26 cellular contexts compared by ENCODE assay signal in genomic region chr4:581753-582361, GRCh38. TPM values are rescaled to one million over a fixed set of nuclear protein-coding genes. Genes with fewer than 3 reads are reported as not detected.
"Had no signal": no experiment of that assay in that cellular context is flagged by ENCODE, and none has a peak within 500 bp of the region (broad histone marks: within the 10 kb centered on the region; RNA-seq: fewer than 3 reads in every experiment).

No MANE protein-coding gene starts in this region.

- ATAC-seq: activated CD4-positive, CD25-positive, alpha-beta regulatory T cell treated with anti-CD3 and anti-CD28 coated beads, Interleukin-2, amount 50 U/mL, for 24 hours; body of pancreas; left colon; naive thymus-derived CD4-positive, alpha-beta T cell; right cardiac atrium; T-helper 17 cell had no signal

- H3K27ac Mint-ChIP-seq: activated CD4-positive, alpha-beta memory T cell treated with anti-CD3 and anti-CD28 coated beads for 36 hours; activated naive CD8-positive, alpha-beta T cell treated with anti-CD3 and anti-CD28 coated beads for 36 hours; naive thymus-derived CD4-positive, alpha-beta T cell; T-helper 17 cell had no signal

- DNase-seq: activated CD4-positive, alpha-beta memory T cell treated with anti-CD3 and anti-CD28 coated beads for 36 hours; activated CD4-positive, alpha-beta T cell treated with anti-CD3 and anti-CD28 coated beads for 48 hours; activated naive CD4-positive, alpha-beta T cell; activated naive CD8-positive, alpha-beta T cell treated with anti-CD3 and anti-CD28 coated beads for 36 hours; activated T-cell treated with anti-CD3 and anti-CD28 coated beads, Interleukin-2, amount 50 U/mL, for 48 hours; aorta; body of pancreas; dermis blood vessel endothelial cell; effector CD4-positive, alpha-beta T cell; esophagus squamous epithelium; glutamatergic neuron; left colon; midbrain; naive thymus-derived CD4-positive, alpha-beta T cell; nucleus accumbens; right cardiac atrium; stimulated activated CD4-positive, alpha-beta T cell treated with anti-CD3 and anti-CD28 coated beads, Interleukin-2, amount 100 ng/mL, for 48 hours; stimulated activated naive CD4-positive, alpha-beta T cell treated with Interleukin-2 at 50 U/mL for 16 hours; T-helper 17 cell; T1000; WERI-Rb-1 had no signal

RNA-seq across cellular contexts. Expression of gene TMEM271, which starts 5.8 kb away (rescaled TPM):
- total RNA-seq: activated CD4-positive, alpha-beta memory T cell treated with anti-CD3 and anti-CD28 coated beads for 36 hours; activated naive CD8-positive, alpha-beta T cell treated with anti-CD3 and anti-CD28 coated beads for 36 hours; aorta; body of pancreas; dermis blood vessel endothelial cell; left colon; naive thymus-derived CD4-positive, alpha-beta T cell; pulmonary artery endothelial cell; right cardiac atrium; skeletal muscle tissue; T-helper 17 cell; tibial nerve; ureter had no signal
